8 cellular contexts compared by ENCODE assay signal in genomic region chr5:81751009-81751835, GRCh38. TPM values are rescaled to one million over a fixed set of nuclear protein-coding genes. Genes with fewer than 3 reads are reported as not detected.
DNase-seq lines count a peak whose midpoint lies in the region; ATAC-seq, FAIRE-seq and TF ChIP-seq lines count a peak whose summit lies in the region.

Gene SSBP2 (minus strand): TSS chr5:81751097. CDS start chr5:81751042, 55 bp downstream.

- peak within 1 kb of the TSS; percentile 95 for H3K4me2 ChIP-seq in smooth muscle cell

- DNase-seq in AG08395 (ENCODE audit: low spot score) (peak; percentile 95), NCI-H2196 treated with DMSO at 0.1 percent for 48 hours (lab: John Stamatoyannopoulos, UW; ENCODE audit: unreplicated experiment) (peak; percentile 78), bronchial epithelial cell (ENCODE audit: low read depth) (peak; percentile 92), iPS-NIHi7 (ENCODE audit: extremely low spot score) (peak; percentile 86), smooth muscle cell (lab: John Stamatoyannopoulos, UW; ENCODE audit: unreplicated experiment) (peak; percentile 99)

- peaks cover 4% of the 10 kb centered on the region for H3F3A ChIP-seq in smooth muscle cell (ENCODE audit: low read depth)

- peak within 1 kb of the TSS; percentile 97 for H2AFZ ChIP-seq in smooth muscle cell (ENCODE audit: low read depth)

- ATAC-seq in GM18907 (IDR thresholded peaks at IDR 0.05; ENCODE audit: unreplicated experiment) (peak; percentile 79), HG03139 (IDR thresholded peaks at IDR 0.05; ENCODE audit: unreplicated experiment) (peak; percentile 69)

- H3K9ac ChIP-seq in smooth muscle cell (ENCODE audit: low read depth) = peak within 1 kb of the TSS; percentile 93

- H4K20me1 ChIP-seq in smooth muscle cell (ENCODE audit: low read depth) = peaks cover 29% of the 10 kb centered on the region

- no peak for FAIRE-seq in bronchial epithelial cell (lab: Jason Lieb, UNC)

- no peaks in the 10 kb centered on the region for H3K36me3 ChIP-seq in bronchial epithelial cell (ENCODE audit: control insufficient read depth, insufficient read depth, low read length)
- no peaks in the 10 kb centered on the region for H3K36me3 ChIP-seq in smooth muscle cell (ENCODE audit: low read depth)

- under 1% methylated on average over 27 of the region's 73 CpGs for WGBS in smooth muscle cell (ENCODE audit: low lambda C conversion rate)

- no peaks in the 10 kb centered on the region for H3K27me3 ChIP-seq in bronchial epithelial cell (ENCODE audit: control insufficient read depth, insufficient read depth, low read length)
- no peaks in the 10 kb centered on the region for H3K27me3 ChIP-seq in smooth muscle cell (ENCODE audit: low read depth)

- H3K27ac ChIP-seq in smooth muscle cell (ENCODE audit: low read depth) = peak within 1 kb of the TSS; percentile 95

- peak within 1 kb of the TSS; percentile 74 for H3K4me3 ChIP-seq in WI38 (ENCODE audit: low read depth, low read length)
- peak within 1 kb of the TSS; percentile 94 for H3K4me3 ChIP-seq in bronchial epithelial cell (ENCODE audit: low read depth, low read length)
- peak within 1 kb of the TSS; percentile 93 for H3K4me3 ChIP-seq in smooth muscle cell

- H3K79me2 ChIP-seq in smooth muscle cell (ENCODE audit: low read depth) = peaks cover 35% of the 10 kb centered on the region

- no peaks in the 10 kb centered on the region for H3K9me3 ChIP-seq in smooth muscle cell (replicated peaks; ENCODE audit: low read depth)

- no peak for TF ChIP-seq CTCF in WI38 (IDR thresholded peaks at IDR 0.05; ENCODE audit: low read depth, low read length)
- no peak for TF ChIP-seq CTCF in bronchial epithelial cell (IDR thresholded peaks at IDR 0.05; ENCODE audit: insufficient read depth, low read length, severe bottlenecking)
- TF ChIP-seq CTCF in smooth muscle cell (IDR thresholded peaks at IDR 0.05; ENCODE audit: borderline replicate concordance, insufficient read depth, poor library complexity, severe bottlenecking) = no peak

- H3K4me1 ChIP-seq in smooth muscle cell (ENCODE audit: low read depth) = peaks cover 68% of the 10 kb centered on the region

RNA-seq across cellular contexts. Expression of gene SSBP2, which starts in this region (rescaled TPM):
- total RNA-seq in bronchial epithelial cell (7.9 and 13.4 TPM in 2 replicates), smooth muscle cell (21.1 and 48.0 TPM in 2 replicates)
- 33.3 and 44.0 TPM in 2 replicates for polyA plus RNA-seq in smooth muscle cell

Comparison
In these comparisons a context has a peak if more than half of its experiments do, and no peak if none do; other contexts are left out.
1. Peak in every context shown above with its lines: DNase-seq, ATAC-seq, H3K4me3 ChIP-seq and H3K27ac ChIP-seq.